Comparison of ENCODE assay signal across 8 cellular contexts in genomic region chr1:145287556-145287953, GRCh38. TPM values are rescaled to one million over a fixed set of nuclear protein-coding genes. Genes with fewer than 3 reads are reported as not detected.
DNase-seq lines count a peak whose midpoint lies in the region; ATAC-seq and TF ChIP-seq lines count a peak whose summit lies in the region.
"Not testable (repeated sequence)": the region's sequence is repeated elsewhere in the genome, so short reads cannot be mapped to it uniquely, and the experiment has no call there.

No MANE protein-coding gene starts in this region.

- H4K20me1 ChIP-seq in H9 (ENCODE audit: control insufficient read depth, insufficient read depth, insufficient read length), result not testable (repeated sequence)

- H3K4ac ChIP-seq in H9 (ENCODE audit: low read depth, low read length), result not testable (repeated sequence)

- H3K9ac ChIP-seq in H9 (ENCODE audit: extremely low read depth, insufficient read length, low read length), result not testable (repeated sequence)

- H3K79me1 ChIP-seq in H9 (ENCODE audit: insufficient read depth, low read depth, low read length, poor library complexity, severe bottlenecking), result not testable (repeated sequence)

- H3K4me2 ChIP-seq in H9 (ENCODE audit: insufficient read depth, insufficient read length, low read length), result not testable (repeated sequence)

- not testable (repeated sequence) for H4K8ac ChIP-seq in H9 (replicated peaks; ENCODE audit: insufficient read length, low read depth, low read length)

- not testable (repeated sequence) for H3K79me2 ChIP-seq in ACC112 (ENCODE audit: control insufficient read depth, insufficient read depth, low read length, unreplicated experiment); H9 (ENCODE audit: insufficient read depth, low read length)

- H3K4me1 ChIP-seq in ACC112 (ENCODE audit: control insufficient read depth, insufficient read depth, low read length, unreplicated experiment); H9 (ENCODE audit: insufficient read depth, low read length): not testable (repeated sequence)

- H3K9me3 ChIP-seq in H9 (ENCODE audit: control insufficient read depth, low read depth, low read length), result not testable (repeated sequence)

- H4K5ac ChIP-seq in H9 (ENCODE audit: insufficient read length, low read depth, low read length), result not testable (repeated sequence)

- not testable (repeated sequence) for H2AK5ac ChIP-seq in H9 (ENCODE audit: insufficient read length, low read length)

- H3T11ph ChIP-seq in H9 (ENCODE audit: low read length), result not testable (repeated sequence)

- not testable (repeated sequence) for H3K36me3 ChIP-seq in ACC112 (ENCODE audit: insufficient read depth, low read length)

- H3K27ac Mint-ChIP-seq in H9 (peak overlapping the region in 1 of 3 experiments; percentile 93; a peak in 2 of 7 replicates), nephron progenitor cell (peak overlapping the region; percentile 81)
- H3K27ac Mint-ChIP-seq in central memory CD8-positive, alpha-beta T cell (ENCODE audit: low read depth), result peak overlapping the region; percentile 98

- H2BK12ac ChIP-seq in H9 (ENCODE audit: insufficient read length, low read depth, low read length), result not testable (repeated sequence)

- not testable (repeated sequence) for H3K27me3 Mint-ChIP-seq in H9 (ENCODE audit: low read depth); central memory CD8-positive, alpha-beta T cell; nephron progenitor cell (ENCODE audit: low read depth, poor library complexity)

- not testable (repeated sequence) for H2AFZ ChIP-seq in ACC112 (ENCODE audit: low read length, unreplicated experiment); H9 (ENCODE audit: low read length)

- not testable (repeated sequence) for H2BK5ac ChIP-seq in H9 (ENCODE audit: insufficient read length, low read length)

- TF ChIP-seq CTCF in H9 (conservative IDR thresholded peaks at IDR 0.05) (peak; percentile 33; the same call in 2 of the 3 replicates), nephron progenitor cell (IDR thresholded peaks at IDR 0.05) (peak; percentile 15)

- H3K56ac ChIP-seq in H9 (ENCODE audit: insufficient read length, low read depth, low read length), result not testable (repeated sequence)

- peak overlapping the region; percentile 74 to 90 for H3K4me3 Mint-ChIP-seq in H9
- peak overlapping the region; percentile 85 for H3K4me3 Mint-ChIP-seq in central memory CD8-positive, alpha-beta T cell
- peak overlapping the region; percentile 88 for H3K4me3 Mint-ChIP-seq in nephron progenitor cell

- not testable (repeated sequence) for H3K23me2 ChIP-seq in H9 (ENCODE audit: insufficient read length, low read depth, low read length, poor library complexity, severe bottlenecking)

- ATAC-seq in central memory CD8-positive, alpha-beta T cell (replicated peaks; ENCODE audit: extremely low read depth, poor library complexity, severe bottlenecking); left ventricle myocardium superior: not testable (repeated sequence)

- not testable (repeated sequence) for H2BK120ac ChIP-seq in H9 (ENCODE audit: low read depth, low read length, poor library complexity, severe bottlenecking)

- H2BK20ac ChIP-seq in H9 (ENCODE audit: low read depth, low read length, poor library complexity, severe bottlenecking), result not testable (repeated sequence)

- intact Hi-C loops in left ventricle myocardium superior (cut with micrococcal nuclease), result not testable (repeated sequence)

- not testable (repeated sequence) for H3K27ac ChIP-seq in ACC112 (ENCODE audit: low read depth, low read length); H9 (ENCODE audit: insufficient read length, low read depth, low read length)

- H2BK15ac ChIP-seq in H9 (ENCODE audit: low read depth, low read length), result not testable (repeated sequence)

- not testable (repeated sequence) for H3K14ac ChIP-seq in H9 (ENCODE audit: insufficient read depth, low read length)

- H3K36me3 Mint-ChIP-seq in H9 (ENCODE audit: insufficient read depth in 1 of 3, low read depth in 3 of 3); central memory CD8-positive, alpha-beta T cell (ENCODE audit: insufficient read depth); nephron progenitor cell (ENCODE audit: low read depth): not testable (repeated sequence)

- not testable (repeated sequence) for H3K9me3 Mint-ChIP-seq in H9; central memory CD8-positive, alpha-beta T cell; nephron progenitor cell

- not testable (repeated sequence) for H3K18ac ChIP-seq in H9 (ENCODE audit: insufficient read length, low read depth, low read length)

- not testable (repeated sequence) for H3K27me3 ChIP-seq in ACC112 (ENCODE audit: insufficient read depth, low read length); H9 (ENCODE audit: insufficient read depth, low read length)

- not testable (repeated sequence) for H4K91ac ChIP-seq in H9 (ENCODE audit: insufficient read length, low read depth, low read length)

- no CpG with 5 or more reads among the region's 24 CpGs for WGBS in H9 (ENCODE audit: extremely low coverage, insufficient read length, low lambda C conversion rate)

- DNase-seq in H9, result peak; percentile 81
- peak; percentile 85 for DNase-seq in RKO (ENCODE audit: low spot score)
- peak; percentile 57 for DNase-seq in activated T-cell treated with anti-CD3 and anti-CD28 coated beads for 1 hour (ENCODE audit: low read depth)
- peak; percentile 49 to 66 for DNase-seq in central memory CD8-positive, alpha-beta T cell (ENCODE audit: low spot score in 2 of 2)
- peak; percentile 37 for DNase-seq in left ventricle myocardium superior
- peak; percentile 76 for DNase-seq in nephron progenitor cell
- DNase-seq in stimulated activated CD4-positive, alpha-beta T cell treated with anti-CD3 and anti-CD28 coated beads, TNF-alpha, amount 100 ng/mL, for 1 hour (ENCODE audit: low read depth in 3 of 3, low spot score in 1 of 3), result peak; percentile 24 to 73 (median 52)

- not testable (repeated sequence) for H3K4me1 Mint-ChIP-seq in H9, nephron progenitor cell
- H3K4me1 Mint-ChIP-seq in central memory CD8-positive, alpha-beta T cell, result peaks cover 11% of the 10 kb centered on the region

- H3K4me3 ChIP-seq in ACC112 (ENCODE audit: low read depth, low read length), result peak overlapping the region; percentile 73

- not testable (repeated sequence) for H3K23ac ChIP-seq in H9 (ENCODE audit: insufficient read length, low read depth, low read length)

RNA-seq across cellular contexts. Expression of gene PPIAL4D, which starts 45.6 kb away (rescaled TPM):
- total RNA-seq in H9 (2021) (not detected in 2 replicates), left ventricle myocardium superior (not detected)
